8 cellular contexts compared by ENCODE assay signal in the genomic region with DNA sequence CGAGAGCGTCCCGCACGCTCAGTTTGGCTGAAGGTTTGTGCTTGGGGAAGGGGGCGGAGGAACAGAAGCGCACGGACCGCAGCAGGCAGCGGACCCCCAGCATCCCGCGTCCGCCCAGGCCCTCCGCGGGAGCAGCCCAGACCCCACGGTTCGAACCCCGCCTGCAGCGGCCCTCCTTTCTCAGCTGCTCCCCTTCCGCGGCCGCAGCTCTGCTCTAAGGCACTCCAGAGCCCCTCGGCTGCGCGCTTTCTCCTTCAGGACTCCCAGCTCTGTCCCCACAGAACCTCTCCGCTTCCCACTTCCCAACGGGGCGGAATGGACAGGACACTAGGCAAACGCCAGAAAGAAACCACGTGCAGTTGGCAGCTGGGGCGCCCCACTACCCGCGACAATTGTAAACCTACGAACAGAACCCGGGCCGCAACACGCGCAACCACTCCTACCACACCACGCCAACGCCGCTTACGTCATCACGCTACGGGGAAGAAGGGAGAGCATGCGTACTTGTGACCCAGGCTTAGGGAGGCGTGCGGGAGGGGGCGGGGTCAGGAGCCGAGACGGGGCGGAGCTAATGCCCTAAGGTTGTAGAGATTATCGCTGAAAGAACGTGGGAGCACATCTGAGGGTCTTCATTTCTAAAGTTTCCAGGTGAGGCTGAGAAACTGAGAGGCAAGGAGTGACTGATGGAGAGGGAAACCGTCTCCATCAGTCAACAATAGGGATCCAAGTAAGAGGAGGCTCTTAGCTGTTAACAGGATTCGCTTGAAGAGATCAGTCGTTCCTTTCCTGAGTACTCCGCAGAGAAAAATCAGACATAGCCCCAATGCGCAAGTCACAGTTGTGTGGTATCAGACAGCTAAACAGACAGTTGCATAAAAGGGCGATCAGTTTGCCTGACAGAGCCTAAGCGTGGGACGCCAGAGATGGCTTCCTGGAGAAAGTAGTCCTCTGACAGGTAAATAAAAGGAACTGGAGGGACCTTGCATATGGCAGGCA. TPM values are rescaled to one million over a fixed set of nuclear protein-coding genes. Genes with fewer than 3 reads are reported as not detected.
DNase-seq lines count a peak whose midpoint lies in the region; ATAC-seq and FAIRE-seq lines count a peak whose summit lies in the region.

A gene with protein sequence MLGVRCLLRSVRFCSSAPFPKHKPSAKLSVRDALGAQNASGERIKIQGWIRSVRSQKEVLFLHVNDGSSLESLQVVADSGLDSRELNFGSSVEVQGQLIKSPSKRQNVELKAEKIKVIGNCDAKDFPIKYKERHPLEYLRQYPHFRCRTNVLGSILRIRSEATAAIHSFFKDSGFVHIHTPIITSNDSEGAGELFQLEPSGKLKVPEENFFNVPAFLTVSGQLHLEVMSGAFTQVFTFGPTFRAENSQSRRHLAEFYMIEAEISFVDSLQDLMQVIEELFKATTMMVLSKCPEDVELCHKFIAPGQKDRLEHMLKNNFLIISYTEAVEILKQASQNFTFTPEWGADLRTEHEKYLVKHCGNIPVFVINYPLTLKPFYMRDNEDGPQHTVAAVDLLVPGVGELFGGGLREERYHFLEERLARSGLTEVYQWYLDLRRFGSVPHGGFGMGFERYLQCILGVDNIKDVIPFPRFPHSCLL (minus strand): TSS at position 479 of the 996 bp plus-strand sequence. CDS start 376 bp downstream, at position 103.

- H3K4me3 ChIP-seq in endocrine pancreas (ENCODE audit: control insufficient read depth, insufficient read depth, low read length) (peak within 1 kb of the TSS; percentile 97), mesenchymal stem cell (ENCODE audit: insufficient read depth in 1 of 2, low read depth in 1 of 2, low read length in 2 of 2) (peak within 1 kb of the TSS; percentile 74 to 94)

- H4K91ac ChIP-seq in mesenchymal stem cell (ENCODE audit: low read length), result peak within 1 kb of the TSS; percentile 67

- H3K9me3 ChIP-seq in endocrine pancreas (ENCODE audit: control insufficient read depth, low read length) (no peaks in the 10 kb centered on the region), mesenchymal stem cell (ENCODE audit: control insufficient read depth, low read length) (no peaks in the 10 kb centered on the region)

- H3K36me3 ChIP-seq in endocrine pancreas (ENCODE audit: control insufficient read depth, insufficient read depth, low read length) (no peaks in the 10 kb centered on the region), mesenchymal stem cell (ENCODE audit: control insufficient read depth in 1 of 2, insufficient read depth in 2 of 2, low read depth in 1 of 2, low read length in 2 of 2) (peaks cover 0 to 15% of the 10 kb centered on the region in 2 experiments)

- peak within 1 kb of the TSS; percentile 27 for H2BK120ac ChIP-seq in mesenchymal stem cell (ENCODE audit: low read depth, low read length)

- H2AK5ac ChIP-seq in mesenchymal stem cell (ENCODE audit: low read length, severe bottlenecking), result no peak within 1 kb of the TSS

- H3K4ac ChIP-seq in mesenchymal stem cell (ENCODE audit: low read depth in 1 of 2, low read length in 2 of 2), result peak within 1 kb of the TSS in 1 of 2 experiments; percentile 19

- DNase-seq in COLO829 (ENCODE audit: low spot score) (peak; percentile 99), HTR-8/SVneo (ENCODE audit: insufficient read length, low spot score) (peak; percentile 99), NOMO-1 treated with dmso at 0.1 percent for 144 hours (lab: John Stamatoyannopoulos, UW; ENCODE audit: unreplicated experiment) (peak; percentile 96), mesenchymal stem cell (peak; percentile 96)
- peak; percentile 91 to 98 (median 97) for DNase-seq in activated CD8-positive, alpha-beta memory T cell treated with anti-CD3 and anti-CD28 coated beads for 48 hours (ENCODE audit: low read depth in 2 of 3, low spot score in 2 of 3)
- peak; percentile 95 for DNase-seq in stimulated activated CD8-positive, alpha-beta memory T cell treated with anti-CD3 and anti-CD28 coated beads, Interleukin-12 subunit alpha, Interleukin-12 subunit beta, amount 100 ng/mL, for 4 hours (ENCODE audit: low read depth)

- no peak within 1 kb of the TSS for H3K14ac ChIP-seq in mesenchymal stem cell (ENCODE audit: low read length in 2 of 2)

- H2AFZ ChIP-seq in mesenchymal stem cell (ENCODE audit: low read depth, low read length), result peak within 1 kb of the TSS; percentile 98

- H2BK12ac ChIP-seq in mesenchymal stem cell (ENCODE audit: low read length in 2 of 2), result peak within 1 kb of the TSS; percentile 7 to 63

- WGBS in mesenchymal stem cell, result under 1% methylated on average over 40 of the region's 60 CpGs

- peaks cover 18% of the 10 kb centered on the region for H3K79me1 ChIP-seq in mesenchymal stem cell (replicated peaks; ENCODE audit: low read length, poor library complexity, severe bottlenecking)

- no peak within 1 kb of the TSS for H3K23ac ChIP-seq in mesenchymal stem cell (ENCODE audit: low read length in 2 of 2)

- peaks cover 10% of the 10 kb centered on the region for H3K4me1 ChIP-seq in endocrine pancreas (ENCODE audit: control insufficient read depth, insufficient read depth, low read length)
- peaks cover 6% of the 10 kb centered on the region for H3K4me1 ChIP-seq in mesenchymal stem cell (ENCODE audit: control insufficient read depth, insufficient read depth, low read depth, low read length)

- H3K27me3 ChIP-seq in endocrine pancreas (ENCODE audit: control insufficient read depth, insufficient read depth, low read length) (no peaks in the 10 kb centered on the region), mesenchymal stem cell (ENCODE audit: control insufficient read depth in 1 of 2, insufficient read depth in 1 of 2, low read length in 2 of 2) (no peaks in the 10 kb centered on the region)

- peak; percentile 94 for ATAC-seq in GM21367 (IDR thresholded peaks at IDR 0.05; ENCODE audit: unreplicated experiment)

- peak within 1 kb of the TSS; percentile 36 for H4K8ac ChIP-seq in mesenchymal stem cell (ENCODE audit: low read length)

- peak; percentile 97 for FAIRE-seq in HTR-8/SVneo (lab: Jason Lieb, UNC)

- peak within 1 kb of the TSS; percentile 38 for H3K27ac ChIP-seq in mesenchymal stem cell (ENCODE audit: low read length, poor library complexity, severe bottlenecking)

- peak within 1 kb of the TSS; percentile 52 for H2BK15ac ChIP-seq in mesenchymal stem cell (ENCODE audit: low read depth, poor library complexity, severe bottlenecking)

- no peak within 1 kb of the TSS for H2BK5ac ChIP-seq in mesenchymal stem cell (ENCODE audit: low read depth, low read length, poor library complexity, severe bottlenecking)

- H3K4me2 ChIP-seq in mesenchymal stem cell (ENCODE audit: low read length, poor library complexity, severe bottlenecking), result peak within 1 kb of the TSS; percentile 99

- H3K9ac ChIP-seq in endocrine pancreas (ENCODE audit: control insufficient read depth, insufficient read depth, low read length), result peak within 1 kb of the TSS; percentile 73
- peak within 1 kb of the TSS; percentile 96 for H3K9ac ChIP-seq in mesenchymal stem cell (ENCODE audit: low read length)

- peak within 1 kb of the TSS; percentile 78 to 92 for H3K18ac ChIP-seq in mesenchymal stem cell (ENCODE audit: low read depth in 1 of 2, low read length in 2 of 2)

RNA-seq across cellular contexts. Expression of the gene that starts here (rescaled TPM):
- polyA plus RNA-seq in mesenchymal stem cell (2013, experiment 1 of 2), result 7.0 TPM
- polyA plus RNA-seq in mesenchymal stem cell (2013, experiment 2 of 2), result 8.4 TPM

Comparison
In these comparisons a context has a peak if more than half of its experiments do, and no peak if none do; other contexts are left out.
1. Peak in every context shown above with its lines: DNase-seq, ATAC-seq, H3K4me3 ChIP-seq and H3K27ac ChIP-seq.